ENCODE assay signal across 25 cellular contexts in genomic region chr3:64218329-64218728, GRCh38. TPM values are rescaled to one million over a fixed set of nuclear protein-coding genes. Genes with fewer than 3 reads are reported as not detected.
A peak's percentile ranks its signal among the peaks of the same experiment; 100 is the strongest.
DNase-seq lines count a peak whose midpoint lies in the region; ATAC-seq, FAIRE-seq and TF ChIP-seq lines count a peak whose summit lies in the region.
"Had no signal": no experiment of that assay in that cellular context is flagged by ENCODE, and none has a peak within 500 bp of the region (broad histone marks: within the 10 kb centered on the region; RNA-seq: fewer than 3 reads in every experiment).

No MANE protein-coding gene starts in this region.

- H3K27me3 ChIP-seq in H1 (replicated peaks in 1 of 4; ENCODE audit: control insufficient read depth in 3 of 4, extremely low read depth in 1 of 4, insufficient read depth in 3 of 4, low read length in 3 of 4) (peaks cover 0 to 24% (median 9%) of the 10 kb centered on the region in 4 experiments; a peak in 4 of 7 replicates), stomach smooth muscle (ENCODE audit: control insufficient read depth in 1 of 2, insufficient read depth in 2 of 2, low read length in 2 of 2) (no peaks in the 10 kb centered on the region), vagina (no peaks in the 10 kb centered on the region)
- H3K27me3 ChIP-seq: BE2C had no signal

- H4K8ac ChIP-seq in H1 (ENCODE audit: extremely low read depth, insufficient read depth, low read length) = no peak overlapping the region

- no peak overlapping the region for H3K4ac ChIP-seq in H1 (replicated peaks; ENCODE audit: insufficient read length, low read depth, low read length)

- no peak overlapping the region for H4K5ac ChIP-seq in H1 (ENCODE audit: insufficient read length, low read depth, low read length)

- no peak overlapping the region for H3K14ac ChIP-seq in H1 (ENCODE audit: insufficient read length)

- no peak overlapping the region for H3K4me3 ChIP-seq in H1 (ENCODE audit: extremely low read depth in 1 of 4, insufficient read depth in 2 of 4, low read depth in 3 of 4, low read length in 4 of 4)
- H3K4me3 ChIP-seq in stomach smooth muscle (ENCODE audit: low read length in 2 of 2) = no peak overlapping the region
- no peak overlapping the region for H3K4me3 ChIP-seq in vagina
- H3K4me3 ChIP-seq: GM23248 had no signal

- H3K79me1 ChIP-seq in H1 (ENCODE audit: low read depth, low read length) = no peaks in the 10 kb centered on the region

- TF ChIP-seq POLR2A in H1 (IDR thresholded peaks at IDR 0.05; ENCODE audit: control extremely low read depth in 1 of 2, low read depth in 2 of 2, low read length in 2 of 2) = no peak
- TF ChIP-seq POLR2A in vagina (IDR thresholded peaks at IDR 0.05) = no peak

- H3K4me2 ChIP-seq in H1 (ENCODE audit: insufficient read depth in 1 of 2, low read depth in 2 of 2, low read length in 2 of 2) = no peak overlapping the region

- no peak overlapping the region for H3K23ac ChIP-seq in H1 (ENCODE audit: insufficient read length)

- no peaks in the 10 kb centered on the region for H3K79me2 ChIP-seq in H1 (ENCODE audit: control insufficient read depth in 1 of 2, insufficient read depth in 2 of 2, low read length in 2 of 2)

- DNase-seq in D721Med (ENCODE audit: insufficient read length, low spot score) (no peak), H1 (ENCODE audit: low read depth in 1 of 2, low spot score in 2 of 2) (no peak), vagina (ENCODE audit: extremely low spot score in 2 of 2) (no peak), activated gamma-delta T cell (lab: John Stamatoyannopoulos, UW) (no peak)
- DNase-seq in activated naive CD4-positive, alpha-beta T cell treated with anti-CD3 and anti-CD28 coated beads, Interleukin-2, amount 50 U/mL, for 16 hours = no peak
- DNase-seq: ACHN; BE2C; C1 segment of cervical spinal cord; CD4-positive, CD25-positive, alpha-beta regulatory T cell; CD8-positive, alpha-beta memory T cell; COR-L47; DMS153; DMS79; GDM1; GM23248; H7; HFFc6; IMR-90; KBM-7 had no signal

- H3K4me1 ChIP-seq in H1 (replicated peaks in 1 of 4; ENCODE audit: control insufficient read depth in 3 of 4, insufficient read depth in 4 of 4, low read length in 3 of 4) (peaks cover 14 to 33% (median 24%) of the 10 kb centered on the region in 4 experiments; a peak in 6 of 7 replicates), stomach smooth muscle (ENCODE audit: control insufficient read depth, insufficient read depth, low read length) (peaks cover 85% of the 10 kb centered on the region), vagina (peaks cover 97% of the 10 kb centered on the region)

- H4K20me1 ChIP-seq in H1 (replicated peaks in 1 of 2; ENCODE audit: control insufficient read depth in 1 of 2, insufficient read depth in 2 of 2, low read length in 2 of 2) = peaks cover 7 to 14% of the 10 kb centered on the region in 2 experiments

- TF ChIP-seq CTCF in D721Med (IDR thresholded peaks at IDR 0.05; ENCODE audit: insufficient read depth, missing control alignments) (no peak), H1 (IDR thresholded peaks at IDR 0.05; ENCODE audit: control extremely low read depth in 1 of 3, insufficient read depth in 1 of 3, low read depth in 1 of 3, low read length in 3 of 3) (no peak), vagina (IDR thresholded peaks at IDR 0.05) (no peak)

- TF ChIP-seq EP300 in H1 (IDR thresholded peaks at IDR 0.05; ENCODE audit: borderline replicate concordance in 1 of 2, low read depth in 2 of 2, low read length in 2 of 2) = no peak

- ATAC-seq in HG03039 (IDR thresholded peaks at IDR 0.05; ENCODE audit: unreplicated experiment) = no peak
- ATAC-seq: HCT116 had no signal

- H3K27ac ChIP-seq in H1 (ENCODE audit: low read depth, low read length) (no peak overlapping the region), stomach smooth muscle (ENCODE audit: low read length) (peak overlapping the region; percentile 2), vagina (peak overlapping the region; percentile 7)
- H3K27ac ChIP-seq: GM23248, HL-60 had no signal

- FAIRE-seq in D721Med (lab: Jason Lieb, UNC) (peak; percentile 16), H1 (lab: Jason Lieb, UNC) (no peak)
- FAIRE-seq: GM12892, GM18507 had no signal

- H3K36me3 ChIP-seq in H1 (ENCODE audit: control insufficient read depth in 2 of 4, insufficient read depth in 4 of 4, low read length in 3 of 4) = no peaks in the 10 kb centered on the region
- H3K36me3 ChIP-seq in stomach smooth muscle (ENCODE audit: control insufficient read depth in 2 of 2, insufficient read depth in 2 of 2, low read length in 2 of 2) = no peaks in the 10 kb centered on the region
- no peaks in the 10 kb centered on the region for H3K36me3 ChIP-seq in vagina
- H3K36me3 ChIP-seq: BE2C had no signal

- H3K9ac ChIP-seq in H1 (replicated peaks in 1 of 4; ENCODE audit: extremely low read depth in 1 of 4, low read depth in 3 of 4, low read length in 3 of 4) (no peak overlapping the region), stomach smooth muscle (ENCODE audit: low read length in 2 of 2) (no peak overlapping the region)
- H3K9ac ChIP-seq: GM23248 had no signal

- no peak overlapping the region for H2BK5ac ChIP-seq in H1 (ENCODE audit: low read depth, low read length)

- WGBS in H1 (ENCODE audit: extremely low coverage in 1 of 2, insufficient coverage in 1 of 2, insufficient read length in 1 of 2, insufficient replicate concordance in 2 of 2, low coverage in 1 of 2, low lambda C conversion rate in 2 of 2, missing lambda C conversion rate in 1 of 2), 2 experiments = 77% methylated on average over 3 of the region's 3 CpGs; no CpG with 5 or more reads in 1 of the 2 experiments

- TF ChIP-seq RAD21 in H1 (IDR thresholded peaks at IDR 0.05 in 1 of 2, conservative IDR thresholded peaks at IDR 0.05 in 1 of 2; ENCODE audit: low read depth in 2 of 2, low read length in 2 of 2) = no peak

- H4K91ac ChIP-seq in H1 (replicated peaks; ENCODE audit: insufficient read length, low read length) = no peak overlapping the region

- H2BK20ac ChIP-seq in H1 (ENCODE audit: low read length) = no peak overlapping the region

- POLR2A ChIA-PET in H1 (lab: Charles Lee; ENCODE audit: partially characterized antibody) = no interaction called here

- H2AFZ ChIP-seq in H1 (ENCODE audit: low read length) = no peak overlapping the region
- H2AFZ ChIP-seq: GM23248 had no signal

- H2AK5ac ChIP-seq in H1 (ENCODE audit: low read depth, low read length) = no peak overlapping the region

- no peaks in the 10 kb centered on the region for H3K9me3 ChIP-seq in H1 (ENCODE audit: insufficient read depth in 2 of 2, low read depth in 1 of 2, low read length in 1 of 2)
- no peaks in the 10 kb centered on the region for H3K9me3 ChIP-seq in stomach smooth muscle (ENCODE audit: control insufficient read depth in 2 of 2, low read length in 2 of 2)
- no peaks in the 10 kb centered on the region for H3K9me3 ChIP-seq in vagina
- H3K9me3 ChIP-seq: BE2C had no signal

- no peak overlapping the region for H3K18ac ChIP-seq in H1 (ENCODE audit: extremely low read depth, low read length)

- H2BK12ac ChIP-seq in H1 (ENCODE audit: low read depth, low read length) = no peak overlapping the region

- no peaks in the 10 kb centered on the region for H3K23me2 ChIP-seq in H1 (ENCODE audit: low read depth, low read length)

- CTCF ChIA-PET in H1 (lab: Charles Lee; ENCODE audit: partially characterized antibody) = interaction anchor here (3.0 to 3.3 kb wide), 2 partner anchors 12 to 22 kb away, joined by 8 to 11 read pairs; no protein-coding TSS in a partner anchor

- intact Hi-C loops in vagina (cut with DNase I) = no loop called here

- no peak overlapping the region for H2BK15ac ChIP-seq in H1 (ENCODE audit: low read length)

- no peak overlapping the region for H2BK120ac ChIP-seq in H1 (replicated peaks; ENCODE audit: low read depth, low read length)

- H3K56ac ChIP-seq in H1 (replicated peaks; ENCODE audit: insufficient read length, low read depth, low read length) = no peak overlapping the region

TF ChIP-seq in H1, 55 proteins besides CTCF, POLR2A, EP300 and RAD21:
- TF ChIP-seq HDAC2 (IDR thresholded peaks at IDR 0.05; ENCODE audit: borderline replicate concordance in 1 of 2, low read depth in 2 of 2, low read length in 2 of 2) (peak in 1 of 2 experiments; percentile 73; a peak in 1 of 4 replicates), KDM1A (IDR thresholded peaks at IDR 0.05; ENCODE audit: borderline replicate concordance, low read length) (peak; percentile 77; the same call in 1 of the 2 replicates), BCL11A (IDR thresholded peaks at IDR 0.05; ENCODE audit: low read depth in 2 of 2, low read length in 2 of 2) (no peak)

RNA-seq across cellular contexts. Expression of gene PRICKLE2, which starts 6.9 kb away (rescaled TPM):
- 8.0 and 8.9 TPM in 2 replicates for total RNA-seq in H1 (2021; fragmentation: NEBNext Ultra II Directional; extraction: Animal tissue kit (Norgen Biotek cat#: 25700))
- polyA plus RNA-seq in H1 (2011; rRNA removed) = 2.9 and 3.7 TPM in 2 replicates
- 2.8 TPM for polyA plus RNA-seq in H1 (2011; cell fraction: cytosol; rRNA removed)
- 5.6 TPM for polyA plus RNA-seq in H1 (2011; cell fraction: nucleus; rRNA removed)
- 2.4 to 2.9 TPM (median 2.7 TPM) in 4 replicates for polyA plus RNA-seq in H1 (2012, experiment 1 of 2)
- polyA plus RNA-seq in H1 (2012, experiment 2 of 2) = 0.22 TPM
- polyA plus RNA-seq in H1 (2013, experiment 1 of 2) = 1.6 TPM
- polyA plus RNA-seq in H1 (2013, experiment 2 of 2) = 1.8 TPM
- polyA minus RNA-seq in H1 (2011; rRNA and poly(A)+ RNA removed) = 11.8 and 13.0 TPM in 2 replicates
- 6.1 TPM for polyA minus RNA-seq in H1 (2011; cell fraction: cytosol; rRNA and poly(A)+ RNA removed)
- 17.2 TPM for polyA minus RNA-seq in H1 (2011; cell fraction: nucleus; rRNA and poly(A)+ RNA removed)
- 39.3 TPM for total RNA-seq in vagina
- total RNA-seq: CD8-positive, alpha-beta memory T cell had no signal
- polyA plus RNA-seq: CD4-positive, CD25-positive, alpha-beta regulatory T cell; CD8-positive, alpha-beta memory T cell had no signal
